ENCODE assay signal across 8 cellular contexts in the genomic region with DNA sequence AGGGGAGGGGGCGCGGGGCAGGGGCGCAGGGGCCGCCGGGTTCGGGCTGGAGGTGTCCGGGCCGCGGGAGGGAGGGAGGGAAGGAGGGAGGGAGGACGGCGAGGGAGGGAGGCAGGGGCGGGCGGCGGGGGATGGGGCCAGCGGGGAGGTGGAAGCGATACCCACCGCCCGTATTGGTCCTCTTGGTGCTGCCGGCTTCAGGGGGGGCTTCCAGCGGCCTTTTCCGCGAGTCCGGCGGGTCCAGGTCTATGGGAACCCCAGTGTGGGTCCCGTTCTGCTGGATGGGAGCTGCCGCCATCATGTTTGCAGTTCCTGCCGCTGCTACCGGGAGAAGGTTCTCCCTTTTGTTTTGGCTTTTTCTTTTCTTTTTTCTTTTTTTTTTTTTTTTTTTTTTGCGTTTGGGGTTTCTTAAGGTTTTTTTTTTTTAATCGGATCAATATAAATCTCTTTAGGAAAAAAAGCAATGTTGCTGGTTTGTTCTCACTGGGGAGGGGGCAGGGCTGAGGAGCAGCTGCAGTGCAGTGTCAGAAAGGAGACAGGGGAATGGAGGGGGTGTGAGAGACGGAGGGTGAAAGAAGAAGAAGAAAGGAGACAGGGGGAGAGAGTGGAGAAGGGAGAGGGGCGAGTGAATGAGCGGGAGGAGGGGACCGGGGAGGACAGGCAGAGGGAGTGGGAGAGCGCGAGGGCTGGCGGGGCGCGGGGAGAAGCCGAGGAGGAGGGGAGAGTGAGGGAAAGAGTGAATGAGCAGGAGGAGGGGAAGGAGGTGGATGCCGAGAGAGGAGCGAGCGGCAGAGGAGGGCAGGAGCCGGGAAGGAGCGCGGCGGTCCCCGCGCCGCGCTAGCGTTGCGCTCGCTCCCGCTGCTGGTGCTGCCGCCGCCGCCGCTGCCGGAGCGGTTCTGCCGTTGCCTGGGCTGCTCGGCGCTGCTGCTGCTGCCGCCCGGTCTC. TPM values are rescaled to one million over a fixed set of nuclear protein-coding genes. Genes with fewer than 3 reads are reported as not detected.
DNase-seq lines count a peak whose midpoint lies in the region; ATAC-seq and TF ChIP-seq lines count a peak whose summit lies in the region.

Gene NOVA1 (minus strand): TSS at position 898 of the 945 bp plus-strand sequence. CDS start 597 bp downstream, at position 301.

- H3K27me3 ChIP-seq in lower lobe of right lung (ENCODE audit: low read depth), result no peaks in the 10 kb centered on the region
- peaks cover 23% of the 10 kb centered on the region for H3K27me3 ChIP-seq in thymus (ENCODE audit: control insufficient read depth, insufficient read depth)

- WGBS in thymus, result 2% methylated on average over 66 of the region's 66 CpGs

- no peaks in the 10 kb centered on the region for H3K9me3 ChIP-seq in lower lobe of right lung
- H3K9me3 ChIP-seq in thymus (ENCODE audit: control insufficient read depth), result no peaks in the 10 kb centered on the region

- peaks cover 29% of the 10 kb centered on the region for H3K27me3 Mint-ChIP-seq in activated T-cell treated with anti-CD3 and anti-CD28 coated beads, Interleukin-2, amount 50 U/mL, for 72 hours (ENCODE audit: low read depth)

- H3K27ac ChIP-seq in lower lobe of right lung, result peak within 1 kb of the TSS; percentile 43
- peak within 1 kb of the TSS; percentile 52 for H3K27ac ChIP-seq in thymus (ENCODE audit: low read depth)

- H3K36me3 ChIP-seq in lower lobe of right lung (no peaks in the 10 kb centered on the region), thymus (ENCODE audit: control insufficient read depth, insufficient read depth) (no peaks in the 10 kb centered on the region)

- TF ChIP-seq CTCF in lower lobe of right lung (IDR thresholded peaks at IDR 0.05) (no peak), GM13977 (IDR thresholded peaks at IDR 0.05; ENCODE audit: extremely low read depth, insufficient read depth, missing control alignments) (no peak)

- peak within 1 kb of the TSS; percentile 37 to 57 for H3K4me3 Mint-ChIP-seq in activated T-cell treated with anti-CD3 and anti-CD28 coated beads, Interleukin-2, amount 50 U/mL, for 72 hours

- intact Hi-C loops in lower lobe of right lung (cut with DNase I), result no loop called here

- H3K4me1 ChIP-seq in lower lobe of right lung (no peaks in the 10 kb centered on the region), thymus (ENCODE audit: control insufficient read depth, insufficient read depth, low read length) (no peaks in the 10 kb centered on the region)

- no peaks in the 10 kb centered on the region for H3K4me1 Mint-ChIP-seq in activated T-cell treated with anti-CD3 and anti-CD28 coated beads, Interleukin-2, amount 50 U/mL, for 72 hours (ENCODE audit: low read depth)

- H3K9me3 Mint-ChIP-seq in activated T-cell treated with anti-CD3 and anti-CD28 coated beads, Interleukin-2, amount 50 U/mL, for 72 hours, result peaks cover 0 to 3% of the 10 kb centered on the region in 2 donors

- H3K27ac Mint-ChIP-seq in activated T-cell treated with anti-CD3 and anti-CD28 coated beads, Interleukin-2, amount 50 U/mL, for 72 hours, result no peak within 1 kb of the TSS

- in situ Hi-C loops in GM13977 (cut with MboI; ENCODE audit: low pct_unique_long_range_greater_than_20kb, low sequenced_read_pairs, unreplicated experiment), result no loop called here

- peaks cover 0 to 5% of the 10 kb centered on the region in 2 donors for H3K36me3 Mint-ChIP-seq in activated T-cell treated with anti-CD3 and anti-CD28 coated beads, Interleukin-2, amount 50 U/mL, for 72 hours (ENCODE audit: insufficient read depth in 2 of 2)

- no peak for DNase-seq in activated T-cell treated with anti-CD3 and anti-CD28 coated beads, Interleukin-2, amount 50 U/mL, for 72 hours
- no peak for DNase-seq in activated T-cell treated with anti-CD3 and anti-CD28 coated beads for 4 hours
- DNase-seq in NCI-H748 treated with DMSO at 0.1 percent for 48 hours (lab: John Stamatoyannopoulos, UW), result peak; percentile 65
- DNase-seq in ecto neural progenitor cell (ENCODE audit: low spot score), result peak; percentile 72
- DNase-seq in lower lobe of right lung, result peak; percentile 46
- DNase-seq in GM13977 (ENCODE audit: low spot score), result no peak

- peak; percentile 17 to 27 for ATAC-seq in activated T-cell treated with anti-CD3 and anti-CD28 coated beads, Interleukin-2, amount 50 U/mL, for 72 hours (replicated peaks in 1 of 2)
- peak; percentile 76 to 81 for ATAC-seq in lower lobe of right lung
- ATAC-seq in HG03039 (IDR thresholded peaks at IDR 0.05; ENCODE audit: unreplicated experiment), result no peak

- H3K4me3 ChIP-seq in lower lobe of right lung (peak within 1 kb of the TSS; percentile 57), thymus (ENCODE audit: low read length) (peak within 1 kb of the TSS; percentile 61)

RNA-seq across cellular contexts. Expression of gene NOVA1, which starts in this region (rescaled TPM):
- total RNA-seq in activated T-cell treated with anti-CD3 and anti-CD28 coated beads, Interleukin-2, amount 50 U/mL, for 72 hours, result under 1 TPM in 1 of 2 donors, not detected in 1; 0.44 TPM
- total RNA-seq in lower lobe of right lung, result 3.4 TPM
- 2.0 TPM for polyA plus RNA-seq in thymus

Comparison
In these comparisons a context has a peak if more than half of its experiments do, and no peak if none do; other contexts are left out.
1. Peak in ATAC-seq in activated T-cell treated with anti-CD3 and anti-CD28 coated beads, Interleukin-2, amount 50 U/mL, for 72 hours; RNA of the gene not detected or under 1 TPM.
2. DNase-seq: peak in NCI-H748 treated with DMSO at 0.1 percent for 48 hours (single experiment), ecto neural progenitor cell (single experiment) and lower lobe of right lung (single experiment); none in activated T-cell treated with anti-CD3 and anti-CD28 coated beads, Interleukin-2, amount 50 U/mL, for 72 hours (0 of 2), activated T-cell treated with anti-CD3 and anti-CD28 coated beads for 4 hours (single experiment) and GM13977 (single experiment).